18 cellular contexts compared by ENCODE assay signal in genomic region chr14:38770245-38770644, GRCh38.
"Had no signal": no experiment of that assay in that cellular context is flagged by ENCODE, and none has a peak within 500 bp of the region (broad histone marks: within the 10 kb centered on the region; RNA-seq: fewer than 3 reads in every experiment).

No MANE protein-coding gene starts in this region.

- H3K9me3 ChIP-seq: SK-N-SH had no signal

- H3K4me2 ChIP-seq: SK-N-SH had no signal

- DNase-seq: KBM-7, NCI-H1092, NCI-H1105 treated with DMSO at 0.1 percent for 48 hours, NCI-H1417 treated with DMSO at 0.1 percent for 48 hours, NCI-H146, NCI-H1694 treated with DMSO at 0.1 percent for 48 hours, NCI-H1930, NCI-H2081, NCI-H2107, NCI-H226, NCI-H446, NCI-H510A, NCI-H524 treated with DMSO at 0.1 percent for 48 hours, NCI-H69, NCI-H774, Right ventricle myocardium superior, RPMI8226, SK-N-SH had no signal

- H3K9ac ChIP-seq: SK-N-SH had no signal
